16 cellular contexts compared by ENCODE assay signal in genomic region chr4:3479358-3480101, GRCh38. TPM values are rescaled to one million over a fixed set of nuclear protein-coding genes. Genes with fewer than 3 reads are reported as not detected.
DNase-seq lines count a peak whose midpoint lies in the region; ATAC-seq, FAIRE-seq and TF ChIP-seq lines count a peak whose summit lies in the region.
"Had no signal": no experiment of that assay in that cellular context is flagged by ENCODE, and none has a peak within 500 bp of the region (broad histone marks: within the 10 kb centered on the region; RNA-seq: fewer than 3 reads in every experiment).

No MANE protein-coding gene starts in this region.

- H3K4me2 ChIP-seq in H1 (ENCODE audit: insufficient read depth in 1 of 2, low read depth in 2 of 2, low read length in 2 of 2) = no peak overlapping the region
- H3K4me2 ChIP-seq in neuronal stem cell (ENCODE audit: insufficient read depth, low read length, poor library complexity, severe bottlenecking) = no peak overlapping the region

- no peak for TF ChIP-seq CTCF in H1 (IDR thresholded peaks at IDR 0.05; ENCODE audit: control extremely low read depth in 1 of 3, insufficient read depth in 1 of 3, low read depth in 1 of 3, low read length in 3 of 3)

- TF ChIP-seq RAD21 in H1 (IDR thresholded peaks at IDR 0.05 in 1 of 2, conservative IDR thresholded peaks at IDR 0.05 in 1 of 2; ENCODE audit: low read depth in 2 of 2, low read length in 2 of 2) = no peak

- TF ChIP-seq POLR2A in H1 (IDR thresholded peaks at IDR 0.05; ENCODE audit: control extremely low read depth in 1 of 2, low read depth in 2 of 2, low read length in 2 of 2) = no peak

- no peak overlapping the region for H2AFZ ChIP-seq in H1 (ENCODE audit: low read length)
- H2AFZ ChIP-seq in neuronal stem cell (ENCODE audit: low read length) = no peak overlapping the region
- H2AFZ ChIP-seq: GM23248 had no signal

- peaks cover 3% of the 10 kb centered on the region; the same call in 1 of the 2 replicates for H3K23me2 ChIP-seq in H1 (ENCODE audit: low read depth, low read length)

- intact Hi-C loops in left ventricle myocardium superior (cut with micrococcal nuclease) = no loop called here

- no peaks in the 10 kb centered on the region for H3K79me2 ChIP-seq in H1 (ENCODE audit: control insufficient read depth in 1 of 2, insufficient read depth in 2 of 2, low read length in 2 of 2)

- FAIRE-seq in H1 (lab: Jason Lieb, UNC) = no peak
- FAIRE-seq: GM12891 had no signal

- no peaks in the 10 kb centered on the region for H3K9me3 ChIP-seq in H1 (ENCODE audit: insufficient read depth in 2 of 2, low read depth in 1 of 2, low read length in 1 of 2)
- no peaks in the 10 kb centered on the region for H3K9me3 ChIP-seq in neuronal stem cell (replicated peaks in 1 of 2; ENCODE audit: control insufficient read depth in 2 of 2, insufficient read depth in 1 of 2, low read depth in 1 of 2, low read length in 2 of 2)
- H3K9me3 ChIP-seq in skeletal muscle tissue (ENCODE audit: control insufficient read depth in 3 of 3, low read length in 3 of 3) = no peaks in the 10 kb centered on the region
- no peaks in the 10 kb centered on the region for H3K9me3 ChIP-seq in SJCRH30 (replicated peaks)
- H3K9me3 ChIP-seq: HAP-1, Peyer's patch had no signal

- H2BK5ac ChIP-seq in H1 (ENCODE audit: low read depth, low read length) = no peak overlapping the region
- peak overlapping the region; percentile 82 for H2BK5ac ChIP-seq in neuronal stem cell (ENCODE audit: low read length)

- H4K20me1 ChIP-seq in H1 (replicated peaks in 1 of 2; ENCODE audit: control insufficient read depth in 1 of 2, insufficient read depth in 2 of 2, low read length in 2 of 2) = no peaks in the 10 kb centered on the region

- H3K36me3 ChIP-seq in H1 (ENCODE audit: control insufficient read depth in 2 of 4, insufficient read depth in 4 of 4, low read length in 3 of 4) = no peaks in the 10 kb centered on the region
- no peaks in the 10 kb centered on the region for H3K36me3 ChIP-seq in neuronal stem cell (replicated peaks in 1 of 2; ENCODE audit: control insufficient read depth in 2 of 2, insufficient read depth in 2 of 2, low read length in 2 of 2)
- peaks cover 3 to 20% (median 3%) of the 10 kb centered on the region in 3 donors for H3K36me3 ChIP-seq in skeletal muscle tissue (ENCODE audit: control insufficient read depth in 3 of 3, insufficient read depth in 3 of 3, low read length in 3 of 3)
- H3K36me3 ChIP-seq in SJCRH30 = no peaks in the 10 kb centered on the region
- H3K36me3 ChIP-seq: HAP-1, Peyer's patch had no signal

- TF ChIP-seq EP300 in H1 (IDR thresholded peaks at IDR 0.05; ENCODE audit: borderline replicate concordance in 1 of 2, low read depth in 2 of 2, low read length in 2 of 2) = no peak

- DNase-seq in H1 (ENCODE audit: low read depth in 1 of 2, low spot score in 2 of 2) = no peak
- DNase-seq in left ventricle myocardium superior = peak; percentile 73
- DNase-seq in neuronal stem cell (ENCODE audit: low spot score) = no peak
- DNase-seq in HEK293T (ENCODE audit: extremely low spot score) = no peak
- no peak for DNase-seq in amniotic stem cell (lab: John Stamatoyannopoulos, UW)
- DNase-seq in SJCRH30 = no peak
- DNase-seq: GM23248, NCI-H2171 had no signal

- no peak overlapping the region for H2BK20ac ChIP-seq in H1 (ENCODE audit: low read length)

- H3K56ac ChIP-seq in H1 (replicated peaks; ENCODE audit: insufficient read length, low read depth, low read length) = no peak overlapping the region

- H4K5ac ChIP-seq in H1 (ENCODE audit: insufficient read length, low read depth, low read length) = no peak overlapping the region

- H3K4me3 ChIP-seq in H1 (ENCODE audit: extremely low read depth in 1 of 4, insufficient read depth in 2 of 4, low read depth in 3 of 4, low read length in 4 of 4) (no peak overlapping the region), neuronal stem cell (ENCODE audit: low read length in 2 of 2) (no peak overlapping the region), skeletal muscle tissue (ENCODE audit: low read length in 3 of 3) (no peak overlapping the region), SJCRH30 (no peak overlapping the region)
- H3K4me3 ChIP-seq: GM23248, HAP-1, Peyer's patch had no signal

- H2AK5ac ChIP-seq in H1 (ENCODE audit: low read depth, low read length) (no peak overlapping the region), neuronal stem cell (ENCODE audit: low read depth, low read length) (peak overlapping the region; percentile 100)

- H3K23ac ChIP-seq in H1 (ENCODE audit: insufficient read length) (no peak overlapping the region), neuronal stem cell (ENCODE audit: low read depth, low read length, poor library complexity) (no peak overlapping the region)

- H3K27ac ChIP-seq in H1 (ENCODE audit: low read depth, low read length) = no peak overlapping the region
- no peak overlapping the region for H3K27ac ChIP-seq in neuronal stem cell (replicated peaks; ENCODE audit: low read length)
- no peak overlapping the region for H3K27ac ChIP-seq in skeletal muscle tissue (ENCODE audit: low read depth, low read length)
- no peak overlapping the region; the same call in 1 of the 2 replicates for H3K27ac ChIP-seq in SJCRH30
- H3K27ac ChIP-seq: GM23248, Peyer's patch had no signal

- H3K27me3 ChIP-seq in H1 (replicated peaks in 1 of 4; ENCODE audit: control insufficient read depth in 3 of 4, extremely low read depth in 1 of 4, insufficient read depth in 3 of 4, low read length in 3 of 4) (peaks cover 6 to 66% (median 49%) of the 10 kb centered on the region in 4 experiments), neuronal stem cell (ENCODE audit: control insufficient read depth in 3 of 3, insufficient read depth in 3 of 3, low read depth in 1 of 3, low read length in 3 of 3) (peaks cover 0 to 22% (median under 1%) of the 10 kb centered on the region in 3 experiments), skeletal muscle tissue (ENCODE audit: control insufficient read depth in 3 of 3, insufficient read depth in 3 of 3, low read length in 3 of 3) (peaks cover 0 to 4% (median 0%) of the 10 kb centered on the region in 3 donors), SJCRH30 (no peaks in the 10 kb centered on the region)

- H3K14ac ChIP-seq in H1 (ENCODE audit: insufficient read length) = no peak overlapping the region
- peak overlapping the region; percentile 56 for H3K14ac ChIP-seq in neuronal stem cell (ENCODE audit: low read length)

- no peak overlapping the region for H3K4ac ChIP-seq in H1 (replicated peaks; ENCODE audit: insufficient read length, low read depth, low read length)
- H3K4ac ChIP-seq in neuronal stem cell (ENCODE audit: low read length) = peak overlapping the region; percentile 89

- H4K91ac ChIP-seq in H1 (replicated peaks; ENCODE audit: insufficient read length, low read length) = no peak overlapping the region
- peak overlapping the region; percentile 72 for H4K91ac ChIP-seq in neuronal stem cell (ENCODE audit: low read depth, low read length, poor library complexity)

- POLR2A ChIA-PET in H1 (lab: Charles Lee; ENCODE audit: partially characterized antibody) (interaction anchor here (1.0 kb wide), 1 partner anchor 14 kb away, joined by 5 read pairs; no protein-coding TSS in a partner anchor), HEK293T (lab: Yijun Ruan, JAX) (no interaction called here)

- H3K4me1 ChIP-seq in H1 (replicated peaks in 1 of 4; ENCODE audit: control insufficient read depth in 3 of 4, insufficient read depth in 4 of 4, low read length in 3 of 4) = peaks cover 0 to 21% (median 14%) of the 10 kb centered on the region in 4 experiments; a peak in 6 of 7 replicates
- peaks cover 34 to 46% of the 10 kb centered on the region in 2 donors for H3K4me1 ChIP-seq in neuronal stem cell (ENCODE audit: control insufficient read depth in 2 of 2, insufficient read depth in 1 of 2, low read depth in 1 of 2, low read length in 2 of 2)
- H3K4me1 ChIP-seq in skeletal muscle tissue (ENCODE audit: control insufficient read depth in 3 of 3, insufficient read depth in 3 of 3, low read length in 3 of 3) = peaks cover 30 to 64% (median 54%) of the 10 kb centered on the region in 3 donors
- H3K4me1 ChIP-seq in SJCRH30 = peaks cover 69% of the 10 kb centered on the region
- H3K4me1 ChIP-seq: HAP-1 had no signal

- H3K9ac ChIP-seq in H1 (replicated peaks in 1 of 4; ENCODE audit: extremely low read depth in 1 of 4, low read depth in 3 of 4, low read length in 3 of 4) (no peak overlapping the region), neuronal stem cell (ENCODE audit: low read depth, low read length, poor library complexity) (no peak overlapping the region), skeletal muscle tissue (ENCODE audit: low read depth in 1 of 3, low read length in 3 of 3) (peak overlapping the region in 2 of 3 donors; percentile 14 to 81)
- H3K9ac ChIP-seq: GM23248 had no signal

- H2BK120ac ChIP-seq in H1 (replicated peaks; ENCODE audit: low read depth, low read length) = no peak overlapping the region
- H2BK120ac ChIP-seq in neuronal stem cell (ENCODE audit: low read depth, low read length) = peak overlapping the region; percentile 98

- H2BK15ac ChIP-seq in H1 (ENCODE audit: low read length) (peak overlapping the region; percentile 90; the same call in 1 of the 2 replicates), neuronal stem cell (ENCODE audit: low read length) (peak overlapping the region; percentile 99)

- peak; percentile 3 for ATAC-seq in left ventricle myocardium superior

- H2BK12ac ChIP-seq in H1 (ENCODE audit: low read depth, low read length) (peak overlapping the region; percentile 60; the same call in 1 of the 2 replicates), neuronal stem cell (ENCODE audit: low read length) (peak overlapping the region; percentile 97)

- H3K79me1 ChIP-seq in H1 (ENCODE audit: low read depth, low read length) = no peaks in the 10 kb centered on the region
- no peaks in the 10 kb centered on the region for H3K79me1 ChIP-seq in neuronal stem cell (ENCODE audit: low read depth, low read length)

- CTCF ChIA-PET in H1 (lab: Charles Lee; ENCODE audit: partially characterized antibody) (interaction anchor here (0.9 to 6.8 kb wide), 40 partner anchors 9 to 385 kb away, joined by 3 to 48 read pairs (median 8); partner anchors contain the start of gene HGFAC), HEK293T (lab: Yijun Ruan, JAX) (interaction anchor here (0.5 to 2.6 kb wide), 11 partner anchors 8 to 703 kb away, joined by 3 to 17 read pairs (median 4); no protein-coding TSS in a partner anchor)

- peak overlapping the region; percentile 60; the same call in 1 of the 2 replicates for H3K18ac ChIP-seq in H1 (ENCODE audit: extremely low read depth, low read length)
- peak overlapping the region; percentile 93 for H3K18ac ChIP-seq in neuronal stem cell (ENCODE audit: low read length)

- no peak overlapping the region; the same call in 1 of the 2 replicates for H4K8ac ChIP-seq in H1 (ENCODE audit: extremely low read depth, insufficient read depth, low read length)
- H4K8ac ChIP-seq in neuronal stem cell (ENCODE audit: low read depth, low read length) = no peak overlapping the region

- WGBS in H1 (ENCODE audit: extremely low coverage in 1 of 2, insufficient coverage in 1 of 2, insufficient read length in 1 of 2, insufficient replicate concordance in 2 of 2, low coverage in 1 of 2, low lambda C conversion rate in 2 of 2, missing lambda C conversion rate in 1 of 2), 2 experiments = 89% methylated on average over 25 of the region's 25 CpGs; no CpG with 5 or more reads in 1 of the 2 experiments
- no CpG with 5 or more reads among the region's 25 CpGs for WGBS in neuronal stem cell (ENCODE audit: extremely low coverage in 2 of 2, insufficient read length in 2 of 2, insufficient replicate concordance in 1 of 2), 2 donors

RNA-seq across cellular contexts. Expression of gene DOK7, which starts 16.4 kb away (rescaled TPM):
- not detected in 2 replicates for total RNA-seq in H1 (2021; fragmentation: NEBNext Ultra II Directional; extraction: Animal tissue kit (Norgen Biotek cat#: 25700))
- polyA plus RNA-seq in H1 (2011; rRNA removed) = 0.32 and 0.36 TPM in 2 replicates
- polyA plus RNA-seq in H1 (2011; cell fraction: cytosol; rRNA removed) = 0.19 TPM
- 0.27 TPM for polyA plus RNA-seq in H1 (2011; cell fraction: nucleus; rRNA removed)
- 0.09 to 0.32 TPM (median 0.25 TPM) in 3 of 4 replicates, not detected in the other for polyA plus RNA-seq in H1 (2012, experiment 1 of 2)
- 0.09 TPM for polyA plus RNA-seq in H1 (2012, experiment 2 of 2)
- polyA plus RNA-seq in H1 (2013, experiment 1 of 2) = 0.14 TPM
- polyA plus RNA-seq in H1 (2013, experiment 2 of 2) = 0.13 TPM
- not detected in 2 replicates for polyA minus RNA-seq in H1 (2011; rRNA and poly(A)+ RNA removed)
- not detected for polyA minus RNA-seq in H1 (2011; cell fraction: cytosol; rRNA and poly(A)+ RNA removed)
- not detected for polyA minus RNA-seq in H1 (2011; cell fraction: nucleus; rRNA and poly(A)+ RNA removed)
- total RNA-seq in left ventricle myocardium superior = 35.5 TPM
- polyA plus RNA-seq in neuronal stem cell (2013, experiment 1 of 2) = 0.14 TPM
- polyA plus RNA-seq in neuronal stem cell (2013, experiment 2 of 2) = 0.11 TPM
- 9.9 TPM for total RNA-seq in skeletal muscle tissue
- 8.6 and 9.6 TPM in 2 replicates for total RNA-seq in SJCRH30 (2014; rRNA removed; shearing (Covaris generic))
- total RNA-seq: CD8-positive, alpha-beta T cell; GM23248 had no signal
- polyA plus RNA-seq: GM23248 had no signal

RNA-seq across cellular contexts. Expression of gene HGFAC, which starts 37.8 kb away (rescaled TPM):
- total RNA-seq in H1 (2021; fragmentation: NEBNext Ultra II Directional; extraction: Animal tissue kit (Norgen Biotek cat#: 25700)) = 0.15 TPM in 1 of 2 replicates, not detected in the other
- 0.14 and 0.35 TPM in 2 replicates for polyA plus RNA-seq in H1 (2011; rRNA removed)
- polyA plus RNA-seq in H1 (2011; cell fraction: cytosol; rRNA removed) = 0.34 TPM
- polyA plus RNA-seq in H1 (2011; cell fraction: nucleus; rRNA removed) = 2.4 TPM
- polyA plus RNA-seq in H1 (2012, experiment 1 of 2) = 0.60 TPM in 1 of 4 replicates, not detected in the others
- not detected for polyA plus RNA-seq in H1 (2012, experiment 2 of 2)
- 0.10 TPM for polyA plus RNA-seq in H1 (2013, experiment 1 of 2)
- 0.07 TPM for polyA plus RNA-seq in H1 (2013, experiment 2 of 2)
- not detected in 2 replicates for polyA minus RNA-seq in H1 (2011; rRNA and poly(A)+ RNA removed)
- polyA minus RNA-seq in H1 (2011; cell fraction: cytosol; rRNA and poly(A)+ RNA removed) = not detected
- not detected for polyA minus RNA-seq in H1 (2011; cell fraction: nucleus; rRNA and poly(A)+ RNA removed)
- total RNA-seq in left ventricle myocardium superior (0.67 TPM), skeletal muscle tissue (0.52 TPM)
- 0.59 TPM for polyA plus RNA-seq in neuronal stem cell (2013, experiment 1 of 2)
- 0.61 TPM for polyA plus RNA-seq in neuronal stem cell (2013, experiment 2 of 2)
- total RNA-seq in SJCRH30 (2014; rRNA removed; shearing (Covaris generic)) = 0.12 and 0.63 TPM in 2 replicates
- total RNA-seq: CD8-positive, alpha-beta T cell; GM23248; M059J; OCI-LY7; Peyer's patch had no signal
- polyA plus RNA-seq: GM23248, IgD-negative memory B cell had no signal

RNA-seq across cellular contexts. Expression of gene LRPAP1, which starts 52.7 kb away (rescaled TPM):
- 101 and 106 TPM in 2 replicates for total RNA-seq in H1 (2021; fragmentation: NEBNext Ultra II Directional; extraction: Animal tissue kit (Norgen Biotek cat#: 25700))
- 31.1 and 39.6 TPM in 2 replicates for polyA plus RNA-seq in H1 (2011; rRNA removed)
- polyA plus RNA-seq in H1 (2011; cell fraction: cytosol; rRNA removed) = 80.4 TPM
- 79.1 TPM for polyA plus RNA-seq in H1 (2011; cell fraction: nucleus; rRNA removed)
- 76.1 to 129 TPM (median 105 TPM) in 4 replicates for polyA plus RNA-seq in H1 (2012, experiment 1 of 2)
- polyA plus RNA-seq in H1 (2012, experiment 2 of 2) = 55.3 TPM
- polyA plus RNA-seq in H1 (2013, experiment 1 of 2) = 89.8 TPM
- 106 TPM for polyA plus RNA-seq in H1 (2013, experiment 2 of 2)
- polyA minus RNA-seq in H1 (2011; rRNA and poly(A)+ RNA removed) = 31.4 and 55.9 TPM in 2 replicates
- 47.0 TPM for polyA minus RNA-seq in H1 (2011; cell fraction: cytosol; rRNA and poly(A)+ RNA removed)
- polyA minus RNA-seq in H1 (2011; cell fraction: nucleus; rRNA and poly(A)+ RNA removed) = 33.5 TPM
- total RNA-seq in left ventricle myocardium superior = 307 TPM
- polyA plus RNA-seq in neuronal stem cell (2013, experiment 1 of 2) = 56.9 TPM
- 58.7 TPM for polyA plus RNA-seq in neuronal stem cell (2013, experiment 2 of 2)
- 15.7 TPM for total RNA-seq in skeletal muscle tissue
- total RNA-seq in SJCRH30 (2014; rRNA removed; shearing (Covaris generic)) = 107 and 109 TPM in 2 replicates

Comparison
In these comparisons a context has a peak if more than half of its experiments do, and no peak if none do; other contexts are left out.
1. H3K9ac ChIP-seq: peak in skeletal muscle tissue (2 of 3); none in H1 (0 of 4) and neuronal stem cell (single experiment).